Comparison of ENCODE assay signal across 1 cellular context in the genomic region with DNA sequence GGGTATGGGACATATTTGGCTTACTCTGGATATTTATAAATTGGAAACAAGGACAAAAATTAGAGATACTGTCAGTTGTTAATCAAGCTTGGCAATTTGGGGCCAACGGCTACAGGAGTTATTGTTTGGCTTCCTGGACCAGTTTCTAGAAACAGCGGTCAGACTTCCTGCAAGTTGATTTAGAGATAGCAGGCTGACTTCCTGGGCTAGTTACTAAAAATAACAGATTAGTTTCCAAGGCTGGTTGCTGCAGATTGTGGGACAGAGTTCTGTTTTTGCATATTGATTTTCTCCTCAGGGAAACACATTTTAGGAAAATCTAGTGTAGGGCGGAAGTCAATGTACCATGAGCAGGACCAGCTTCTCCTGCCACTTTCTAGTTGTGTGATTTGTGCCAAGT.
TF ChIP-seq lines count a peak whose summit lies in the region.

No MANE protein-coding gene starts in this region.

TF ChIP-seq in GM23338, 12 proteins besides CTCF, POLR2A, EP300 and RAD21 (continued from another document):
- TF ChIP-seq, protein P1, sequence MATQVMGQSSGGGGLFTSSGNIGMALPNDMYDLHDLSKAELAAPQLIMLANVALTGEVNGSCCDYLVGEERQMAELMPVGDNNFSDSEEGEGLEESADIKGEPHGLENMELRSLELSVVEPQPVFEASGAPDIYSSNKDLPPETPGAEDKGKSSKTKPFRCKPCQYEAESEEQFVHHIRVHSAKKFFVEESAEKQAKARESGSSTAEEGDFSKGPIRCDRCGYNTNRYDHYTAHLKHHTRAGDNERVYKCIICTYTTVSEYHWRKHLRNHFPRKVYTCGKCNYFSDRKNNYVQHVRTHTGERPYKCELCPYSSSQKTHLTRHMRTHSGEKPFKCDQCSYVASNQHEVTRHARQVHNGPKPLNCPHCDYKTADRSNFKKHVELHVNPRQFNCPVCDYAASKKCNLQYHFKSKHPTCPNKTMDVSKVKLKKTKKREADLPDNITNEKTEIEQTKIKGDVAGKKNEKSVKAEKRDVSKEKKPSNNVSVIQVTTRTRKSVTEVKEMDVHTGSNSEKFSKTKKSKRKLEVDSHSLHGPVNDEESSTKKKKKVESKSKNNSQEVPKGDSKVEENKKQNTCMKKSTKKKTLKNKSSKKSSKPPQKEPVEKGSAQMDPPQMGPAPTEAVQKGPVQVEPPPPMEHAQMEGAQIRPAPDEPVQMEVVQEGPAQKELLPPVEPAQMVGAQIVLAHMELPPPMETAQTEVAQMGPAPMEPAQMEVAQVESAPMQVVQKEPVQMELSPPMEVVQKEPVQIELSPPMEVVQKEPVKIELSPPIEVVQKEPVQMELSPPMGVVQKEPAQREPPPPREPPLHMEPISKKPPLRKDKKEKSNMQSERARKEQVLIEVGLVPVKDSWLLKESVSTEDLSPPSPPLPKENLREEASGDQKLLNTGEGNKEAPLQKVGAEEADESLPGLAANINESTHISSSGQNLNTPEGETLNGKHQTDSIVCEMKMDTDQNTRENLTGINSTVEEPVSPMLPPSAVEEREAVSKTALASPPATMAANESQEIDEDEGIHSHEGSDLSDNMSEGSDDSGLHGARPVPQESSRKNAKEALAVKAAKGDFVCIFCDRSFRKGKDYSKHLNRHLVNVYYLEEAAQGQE (IDR thresholded peaks at IDR 0.05; ENCODE audit: unreplicated experiment): no peak
- TF ChIP-seq STAT1 (IDR thresholded peaks at IDR 0.05; ENCODE audit: unreplicated experiment) (no peak), CREB1 (CRISPR knock-in tag; IDR thresholded peaks at IDR 0.05; ENCODE audit: low read depth) (no peak), ZNF114 (CRISPR knock-in tag; IDR thresholded peaks at IDR 0.05) (no peak), NANOG (IDR thresholded peaks at IDR 0.05; ENCODE audit: borderline replicate concordance) (no peak), EZH2phosphoT487 (IDR thresholded peaks at IDR 0.05; ENCODE audit: unreplicated experiment) (no peak), ZNF331 (CRISPR knock-in tag; IDR thresholded peaks at IDR 0.05; ENCODE audit: low read depth) (no peak)
- TF ChIP-seq, protein P2, sequence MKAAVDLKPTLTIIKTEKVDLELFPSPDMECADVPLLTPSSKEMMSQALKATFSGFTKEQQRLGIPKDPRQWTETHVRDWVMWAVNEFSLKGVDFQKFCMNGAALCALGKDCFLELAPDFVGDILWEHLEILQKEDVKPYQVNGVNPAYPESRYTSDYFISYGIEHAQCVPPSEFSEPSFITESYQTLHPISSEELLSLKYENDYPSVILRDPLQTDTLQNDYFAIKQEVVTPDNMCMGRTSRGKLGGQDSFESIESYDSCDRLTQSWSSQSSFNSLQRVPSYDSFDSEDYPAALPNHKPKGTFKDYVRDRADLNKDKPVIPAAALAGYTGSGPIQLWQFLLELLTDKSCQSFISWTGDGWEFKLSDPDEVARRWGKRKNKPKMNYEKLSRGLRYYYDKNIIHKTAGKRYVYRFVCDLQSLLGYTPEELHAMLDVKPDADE (IDR thresholded peaks at IDR 0.05): no peak
